In the genomic region with DNA sequence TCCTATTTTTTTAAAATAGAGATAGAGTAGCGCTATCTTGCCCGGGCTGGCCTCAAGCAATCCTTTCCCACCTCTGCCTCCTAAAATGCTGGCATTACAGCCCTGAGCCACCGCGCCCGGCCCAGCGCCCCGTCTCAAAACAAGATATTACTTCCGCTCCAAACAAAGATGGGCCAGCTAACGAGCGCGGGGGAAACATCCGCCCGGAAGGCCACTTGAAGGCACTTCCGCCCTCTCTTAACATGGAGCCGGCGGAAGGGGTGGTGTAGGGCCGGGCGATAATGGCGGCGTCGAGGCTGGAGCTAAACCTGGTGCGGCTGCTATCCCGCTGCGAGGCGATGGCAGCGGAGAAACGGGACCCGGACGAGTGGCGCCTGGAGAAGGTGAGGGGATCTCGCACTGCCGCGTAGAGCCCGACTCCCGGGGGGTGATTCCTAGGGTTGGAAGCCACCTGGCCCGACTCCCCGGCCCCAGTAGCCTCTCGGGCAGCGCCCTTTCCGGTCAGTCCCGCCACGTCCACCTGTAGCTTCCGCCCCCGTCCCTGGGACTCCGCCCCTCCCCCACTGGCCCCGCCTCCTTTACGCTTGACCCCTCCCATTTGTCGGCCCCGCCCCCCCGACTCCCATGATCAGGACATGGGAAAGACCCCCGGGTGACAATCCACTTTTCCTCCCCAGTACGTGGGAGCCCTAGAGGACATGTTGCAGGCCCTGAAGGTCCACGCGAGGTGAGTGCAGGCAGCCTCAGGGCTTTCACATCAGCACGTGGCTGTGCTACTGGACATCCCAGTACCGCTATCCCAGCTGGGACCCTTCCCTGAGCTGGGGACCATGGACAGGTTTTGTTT, we compare ENCODE assay signal across 8 cellular contexts. TPM values are rescaled to one million over a fixed set of nuclear protein-coding genes. Genes with fewer than 3 reads are reported as not detected.
A peak's percentile ranks its signal among the peaks of the same experiment; 100 is the strongest.
DNase-seq lines count a peak whose midpoint lies in the region; ATAC-seq and TF ChIP-seq lines count a peak whose summit lies in the region.

A gene with protein sequence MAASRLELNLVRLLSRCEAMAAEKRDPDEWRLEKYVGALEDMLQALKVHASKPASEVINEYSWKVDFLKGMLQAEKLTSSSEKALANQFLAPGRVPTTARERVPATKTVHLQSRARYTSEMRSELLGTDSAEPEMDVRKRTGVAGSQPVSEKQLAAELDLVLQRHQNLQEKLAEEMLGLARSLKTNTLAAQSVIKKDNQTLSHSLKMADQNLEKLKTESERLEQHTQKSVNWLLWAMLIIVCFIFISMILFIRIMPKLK (plus strand): TSS at position 233 of the 847 bp plus-strand sequence. CDS start 49 bp downstream, at position 282.

- H3K27ac ChIP-seq in HEK293 (ENCODE audit: extremely low read depth, low read depth, low read length), result peak within 1 kb of the TSS; percentile 63
- H3K27ac ChIP-seq in thoracic aorta, result peak within 1 kb of the TSS; percentile 82 to 83

- H3K4me1 ChIP-seq in HEK293 (ENCODE audit: control insufficient read depth, insufficient read depth, low read length) (no peaks in the 10 kb centered on the region), thoracic aorta (ENCODE audit: control insufficient read depth in 1 of 2, low read depth in 2 of 2) (peaks cover 3 to 20% of the 10 kb centered on the region in 2 donors)

- peaks cover 5% of the 10 kb centered on the region for H3K36me3 Mint-ChIP-seq in activated naive CD8-positive, alpha-beta T cell
- H3K36me3 Mint-ChIP-seq in glutamatergic neuron (ENCODE audit: unreplicated experiment) (no peaks in the 10 kb centered on the region), osteocyte (ENCODE audit: unreplicated experiment) (peaks cover 22% of the 10 kb centered on the region)

- peak within 1 kb of the TSS; percentile 97 for H3K27ac Mint-ChIP-seq in activated naive CD8-positive, alpha-beta T cell
- H3K27ac Mint-ChIP-seq in glutamatergic neuron (ENCODE audit: unreplicated experiment), result peak within 1 kb of the TSS; percentile 97
- peak within 1 kb of the TSS; percentile 97 for H3K27ac Mint-ChIP-seq in osteocyte (ENCODE audit: unreplicated experiment)

- H3K4me3 Mint-ChIP-seq in activated naive CD8-positive, alpha-beta T cell, result peak within 1 kb of the TSS; percentile 91
- peak within 1 kb of the TSS; percentile 91 for H3K4me3 Mint-ChIP-seq in glutamatergic neuron (ENCODE audit: unreplicated experiment)
- H3K4me3 Mint-ChIP-seq in osteocyte (ENCODE audit: unreplicated experiment), result peak within 1 kb of the TSS; percentile 88

- peaks cover 7% of the 10 kb centered on the region for H3K4me1 Mint-ChIP-seq in activated naive CD8-positive, alpha-beta T cell (ENCODE audit: low read depth)
- H3K4me1 Mint-ChIP-seq in glutamatergic neuron (ENCODE audit: low read depth, unreplicated experiment) (peaks cover 6% of the 10 kb centered on the region), osteocyte (ENCODE audit: unreplicated experiment) (peaks cover 27% of the 10 kb centered on the region)

- no peaks in the 10 kb centered on the region for H3K27me3 ChIP-seq in thoracic aorta (replicated peaks; ENCODE audit: insufficient read depth)

- H3K9me3 ChIP-seq in HEK293 (ENCODE audit: control insufficient read depth, insufficient read depth, low read depth, low read length), result no peaks in the 10 kb centered on the region
- no peaks in the 10 kb centered on the region for H3K9me3 ChIP-seq in thoracic aorta

- peaks cover 5 to 32% of the 10 kb centered on the region in 2 experiments; a peak in 2 of 3 replicates for H3K36me3 ChIP-seq in HEK293 (ENCODE audit: control insufficient read depth in 2 of 2, insufficient read depth in 1 of 2, low read length in 2 of 2)
- H3K36me3 ChIP-seq in thoracic aorta, result peaks cover 25% of the 10 kb centered on the region

- peak; percentile 94 for DNase-seq in ELR (ENCODE audit: low read depth)
- DNase-seq in NCI-H1105 (lab: John Stamatoyannopoulos, UW), result peak; percentile 92
- peak; percentile 88 for DNase-seq in SKM-1 treated with dmso at 0.1 percent for 144 hours (lab: John Stamatoyannopoulos, UW; ENCODE audit: unreplicated experiment)
- DNase-seq in glutamatergic neuron, result peak; percentile 87
- peak; percentile 94 for DNase-seq in osteocyte (ENCODE audit: extremely low spot score, unreplicated experiment)
- peak; percentile 72 for DNase-seq in thoracic aorta (ENCODE audit: low spot score)

- peak; percentile 75 for ATAC-seq in thoracic aorta (ENCODE audit: insufficient number of reproducible peaks, low FRiP score, low read depth)

- TF ChIP-seq CTCF in HEK293 (tag by site-specific recombination; IDR thresholded peaks at IDR 0.05), result peak; percentile 16; the same call in 1 of the 2 replicates
- no peak for TF ChIP-seq CTCF in glutamatergic neuron (IDR thresholded peaks at IDR 0.05; ENCODE audit: partially characterized antibody, unreplicated experiment)
- TF ChIP-seq CTCF in osteocyte (IDR thresholded peaks at IDR 0.05), result no peak
- TF ChIP-seq CTCF in thoracic aorta (IDR thresholded peaks at IDR 0.05), result no peak

- POLR2A ChIA-PET in HEK293 (lab: Yijun Ruan, JAX), result interaction anchor here (0.6 to 2.4 kb wide), 23 partner anchors 8 to 173 kb away, joined by 3 to 61 read pairs (median 4); a partner anchor contains a TSS

- H3K27me3 Mint-ChIP-seq in activated naive CD8-positive, alpha-beta T cell, result no peaks in the 10 kb centered on the region
- peaks cover 8% of the 10 kb centered on the region for H3K27me3 Mint-ChIP-seq in glutamatergic neuron (ENCODE audit: unreplicated experiment)
- no peaks in the 10 kb centered on the region for H3K27me3 Mint-ChIP-seq in osteocyte (ENCODE audit: unreplicated experiment)

- no peaks in the 10 kb centered on the region for H3K9me3 Mint-ChIP-seq in activated naive CD8-positive, alpha-beta T cell (ENCODE audit: low read depth)
- peaks cover 2% of the 10 kb centered on the region for H3K9me3 Mint-ChIP-seq in glutamatergic neuron (ENCODE audit: unreplicated experiment)
- no peaks in the 10 kb centered on the region for H3K9me3 Mint-ChIP-seq in osteocyte (ENCODE audit: unreplicated experiment)

- CTCF ChIA-PET in HEK293 (lab: Yijun Ruan, JAX), result interaction anchor here (0.6 to 1.5 kb wide), 12 partner anchors 10 to 936 kb away, joined by 3 to 7 read pairs (median 3); a partner anchor contains a TSS

- H3K4me3 ChIP-seq in HEK293 (ENCODE audit: low read depth, low read length) (peak within 1 kb of the TSS; percentile 91), thoracic aorta (peak within 1 kb of the TSS; percentile 80)

TF ChIP-seq in HEK293, 187 proteins besides CTCF, POLR2A, EP300 and RAD21 (continues in another document):
- TF ChIP-seq, protein P1, sequence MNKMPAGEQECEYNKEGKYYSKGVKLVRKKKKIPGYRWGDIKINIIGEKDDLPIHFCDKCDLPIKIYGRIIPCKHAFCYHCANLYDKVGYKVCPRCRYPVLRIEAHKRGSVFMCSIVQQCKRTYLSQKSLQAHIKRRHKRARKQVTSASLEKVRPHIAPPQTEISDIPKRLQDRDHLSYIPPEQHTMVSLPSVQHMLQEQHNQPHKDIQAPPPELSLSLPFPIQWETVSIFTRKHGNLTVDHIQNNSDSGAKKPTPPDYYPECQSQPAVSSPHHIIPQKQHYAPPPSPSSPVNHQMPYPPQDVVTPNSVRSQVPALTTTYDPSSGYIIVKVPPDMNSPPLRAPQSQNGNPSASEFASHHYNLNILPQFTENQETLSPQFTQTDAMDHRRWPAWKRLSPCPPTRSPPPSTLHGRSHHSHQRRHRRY (tag by site-specific recombination; IDR thresholded peaks at IDR 0.05), result no peak
- TF ChIP-seq ZNF133 (tag by site-specific recombination; IDR thresholded peaks at IDR 0.05), result no peak
- TF ChIP-seq GLI2 (tag by site-specific recombination; IDR thresholded peaks at IDR 0.05; ENCODE audit: borderline replicate concordance, low read depth), result no peak
- TF ChIP-seq BCL11A (tag by site-specific recombination; IDR thresholded peaks at IDR 0.05; ENCODE audit: low read depth), result peak; percentile 81
- TF ChIP-seq, protein P2, sequence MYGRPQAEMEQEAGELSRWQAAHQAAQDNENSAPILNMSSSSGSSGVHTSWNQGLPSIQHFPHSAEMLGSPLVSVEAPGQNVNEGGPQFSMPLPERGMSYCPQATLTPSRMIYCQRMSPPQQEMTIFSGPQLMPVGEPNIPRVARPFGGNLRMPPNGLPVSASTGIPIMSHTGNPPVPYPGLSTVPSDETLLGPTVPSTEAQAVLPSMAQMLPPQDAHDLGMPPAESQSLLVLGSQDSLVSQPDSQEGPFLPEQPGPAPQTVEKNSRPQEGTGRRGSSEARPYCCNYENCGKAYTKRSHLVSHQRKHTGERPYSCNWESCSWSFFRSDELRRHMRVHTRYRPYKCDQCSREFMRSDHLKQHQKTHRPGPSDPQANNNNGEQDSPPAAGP (tag by site-specific recombination; IDR thresholded peaks at IDR 0.05), result peak; percentile 83
- TF ChIP-seq, protein P3, sequence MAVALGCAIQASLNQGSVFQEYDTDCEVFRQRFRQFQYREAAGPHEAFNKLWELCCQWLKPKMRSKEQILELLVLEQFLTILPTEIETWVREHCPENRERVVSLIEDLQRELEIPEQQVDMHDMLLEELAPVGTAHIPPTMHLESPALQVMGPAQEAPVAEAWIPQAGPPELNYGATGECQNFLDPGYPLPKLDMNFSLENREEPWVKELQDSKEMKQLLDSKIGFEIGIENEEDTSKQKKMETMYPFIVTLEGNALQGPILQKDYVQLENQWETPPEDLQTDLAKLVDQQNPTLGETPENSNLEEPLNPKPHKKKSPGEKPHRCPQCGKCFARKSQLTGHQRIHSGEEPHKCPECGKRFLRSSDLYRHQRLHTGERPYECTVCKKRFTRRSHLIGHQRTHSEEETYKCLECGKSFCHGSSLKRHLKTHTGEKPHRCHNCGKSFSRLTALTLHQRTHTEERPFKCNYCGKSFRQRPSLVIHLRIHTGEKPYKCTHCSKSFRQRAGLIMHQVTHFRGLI (tag by site-specific recombination; IDR thresholded peaks at IDR 0.05), result peak; percentile 61
- no peak for TF ChIP-seq ZNF311 (tag by site-specific recombination; IDR thresholded peaks at IDR 0.05; ENCODE audit: borderline replicate concordance)

RNA-seq across cellular contexts. Expression of the gene that starts here (rescaled TPM):
- 14.9 TPM for total RNA-seq in glutamatergic neuron (ENCODE audit: unreplicated experiment)
- total RNA-seq in osteocyte, result 36.1 and 37.5 TPM in 2 replicates
- 10 to 100 TPM; 11.5 to 13.7 TPM for total RNA-seq in thoracic aorta

Comparison
In these comparisons a context has a peak if more than half of its experiments do, and no peak if none do; other contexts are left out.
1. Peak in every context shown above with its lines: DNase-seq, ATAC-seq, H3K4me3 ChIP-seq and H3K27ac ChIP-seq.